ENCODE assay signal across 25 cellular contexts in the genomic region with DNA sequence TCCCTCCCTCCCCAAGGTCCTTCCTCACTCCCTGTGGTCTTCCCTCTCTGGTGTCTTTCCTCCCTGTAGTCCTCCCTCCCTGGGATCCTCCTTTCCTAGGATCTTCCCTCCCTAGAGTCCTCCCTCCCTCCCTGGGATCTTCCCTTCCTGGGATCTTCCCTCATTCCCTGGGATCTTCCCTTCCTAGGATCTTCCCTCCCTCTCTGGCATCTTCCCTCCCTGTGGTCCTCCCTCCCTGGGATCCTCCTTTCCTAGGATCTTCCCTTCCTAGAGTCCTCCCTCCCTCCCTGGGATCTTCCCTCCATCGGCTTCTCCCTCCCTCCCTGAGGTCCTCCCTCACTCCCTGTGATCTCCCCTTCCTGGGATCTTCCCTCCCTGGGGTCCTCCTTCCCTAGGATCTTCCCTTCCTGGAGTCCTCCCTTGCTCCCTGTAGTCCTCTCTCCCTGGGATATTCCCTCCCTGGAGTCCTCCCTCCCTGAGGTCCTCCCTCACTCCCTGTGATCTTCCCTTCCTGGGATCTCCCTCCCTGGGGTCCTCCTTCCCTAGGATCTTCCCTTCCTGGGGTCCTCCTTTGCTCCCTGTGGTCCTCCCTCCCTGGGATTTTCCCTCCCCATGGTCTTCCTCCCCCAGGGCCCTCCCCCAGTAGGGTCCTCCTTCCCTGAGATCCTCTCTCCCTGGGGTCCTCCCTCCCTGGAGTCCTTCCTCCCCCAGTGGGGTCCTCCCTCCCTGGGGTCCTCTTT.
"Had no signal": no experiment of that assay in that cellular context is flagged by ENCODE, and none has a peak within 500 bp of the region (broad histone marks: within the 10 kb centered on the region; RNA-seq: fewer than 3 reads in every experiment).

No MANE protein-coding gene starts in this region.

- H3K9me3 ChIP-seq: SJCRH30 had no signal

- H3K27ac ChIP-seq: brain microvascular endothelial cell, SJCRH30, SK-N-MC, WERI-Rb-1 had no signal

- H3K27me3 Mint-ChIP-seq: activated CD4-positive, alpha-beta T cell treated with anti-CD3 and anti-CD28 coated beads for 36 hours; activated CD4-positive, alpha-beta T cell treated with anti-CD3 and anti-CD28 coated beads, Interleukin-2, amount 10 ng/mL, durations not matched to agents 7 days and 5 days; activated naive CD4-positive, alpha-beta T cell treated with anti-CD3 and anti-CD28 coated beads, Interleukin-2, amount 50 U/mL, for 24 hours; activated naive CD8-positive, alpha-beta T cell treated with anti-CD3 and anti-CD28 coated beads, Interleukin-2, amount 50 U/mL, for 24 hours had no signal

- H3K27me3 ChIP-seq: brain microvascular endothelial cell, SJCRH30 had no signal

- H3K36me3 ChIP-seq: SJCRH30 had no signal

- H3K36me3 Mint-ChIP-seq: activated naive CD4-positive, alpha-beta T cell treated with anti-CD3 and anti-CD28 coated beads, Interleukin-2, amount 50 U/mL, for 24 hours had no signal

- H3K4me1 ChIP-seq: SJCRH30 had no signal

- H3K27ac Mint-ChIP-seq: activated CD4-positive, alpha-beta T cell treated with anti-CD3 and anti-CD28 coated beads for 36 hours; activated CD4-positive, alpha-beta T cell treated with anti-CD3 and anti-CD28 coated beads, Interleukin-2, amount 10 ng/mL, durations not matched to agents 7 days and 5 days; activated CD8-positive, alpha-beta T cell treated with anti-CD3 and anti-CD28 coated beads, Interleukin-2, amount 10 ng/mL, durations not matched to agents 7 days and 5 days; activated naive CD4-positive, alpha-beta T cell treated with anti-CD3 and anti-CD28 coated beads, Interleukin-2, amount 50 U/mL, for 24 hours; activated naive CD8-positive, alpha-beta T cell treated with anti-CD3 and anti-CD28 coated beads, Interleukin-2, amount 50 U/mL, for 24 hours had no signal

- H3K4me3 Mint-ChIP-seq: activated CD4-positive, alpha-beta T cell treated with anti-CD3 and anti-CD28 coated beads for 36 hours; activated CD4-positive, alpha-beta T cell treated with anti-CD3 and anti-CD28 coated beads, Interleukin-2, amount 10 ng/mL, durations not matched to agents 7 days and 5 days; activated CD8-positive, alpha-beta T cell treated with anti-CD3 and anti-CD28 coated beads, Interleukin-2, amount 10 ng/mL, durations not matched to agents 7 days and 5 days; activated naive CD4-positive, alpha-beta T cell treated with anti-CD3 and anti-CD28 coated beads, Interleukin-2, amount 50 U/mL, for 24 hours; activated naive CD8-positive, alpha-beta T cell treated with anti-CD3 and anti-CD28 coated beads, Interleukin-2, amount 50 U/mL, for 24 hours; activated T-cell treated with anti-CD3 and anti-CD28 coated beads, Interleukin-2, amount 50 U/mL, for 4 hours had no signal

- H3K9me3 Mint-ChIP-seq: activated CD4-positive, alpha-beta T cell treated with anti-CD3 and anti-CD28 coated beads, Interleukin-2, amount 10 ng/mL, durations not matched to agents 7 days and 5 days; activated naive CD4-positive, alpha-beta T cell treated with anti-CD3 and anti-CD28 coated beads, Interleukin-2, amount 50 U/mL, for 24 hours; activated naive CD8-positive, alpha-beta T cell treated with anti-CD3 and anti-CD28 coated beads, Interleukin-2, amount 50 U/mL, for 24 hours; activated T-cell treated with anti-CD3 and anti-CD28 coated beads, Interleukin-2, amount 50 U/mL, for 4 hours had no signal

- ATAC-seq: activated CD4-positive, alpha-beta T cell treated with anti-CD3 and anti-CD28 coated beads for 36 hours; activated CD4-positive, CD25-positive, alpha-beta regulatory T cell treated with anti-CD3 and anti-CD28 coated beads, Interleukin-2, amount 50 U/mL, for 24 hours; activated CD8-positive, alpha-beta T cell treated with anti-CD3 and anti-CD28 coated beads, Interleukin-2, amount 10 ng/mL, durations not matched to agents 7 days and 5 days; activated naive CD8-positive, alpha-beta T cell treated with anti-CD3 and anti-CD28 coated beads, Interleukin-2, amount 50 U/mL, for 24 hours; activated T-cell treated with anti-CD3 and anti-CD28 coated beads, Interleukin-2, amount 50 U/mL, for 4 hours had no signal

- H3K4me3 ChIP-seq: SJCRH30, SK-N-MC had no signal

- DNase-seq: activated CD4-positive, alpha-beta T cell treated with anti-CD3 and anti-CD28 coated beads for 36 hours; activated CD4-positive, alpha-beta T cell treated with anti-CD3 and anti-CD28 coated beads, Interleukin-2, amount 10 ng/mL, durations not matched to agents 7 days and 5 days; activated CD4-positive, alpha-beta T cell treated with anti-CD3 and anti-CD28 coated beads, Interleukin-2, amount 50 U/mL, for 48 hours; activated CD8-positive, alpha-beta T cell treated with anti-CD3 and anti-CD28 coated beads, Interleukin-2, amount 10 ng/mL, durations not matched to agents 7 days and 5 days; activated effector memory CD4-positive, alpha-beta T cell treated with anti-CD3 and anti-CD28 coated beads, Interleukin-2, amount 50 U/mL, for 16 hours; activated naive CD4-positive, alpha-beta T cell; activated naive CD8-positive, alpha-beta T cell treated with anti-CD3 and anti-CD28 coated beads, Interleukin-2, amount 50 U/mL, for 24 hours; activated T-cell treated with anti-CD3 and anti-CD28 coated beads, Interleukin-2, amount 50 U/mL, for 4 hours; aorta; brain microvascular endothelial cell; central memory CD4-positive, alpha-beta T cell; MV-4-11; NCI-H1092; NCI-H1436 treated with DMSO at 0.1 percent for 48 hours; NCI-H1694 treated with DMSO at 0.1 percent for 48 hours; NCI-H2029; NCI-H345; NCI-H524 treated with DMSO at 0.1 percent for 48 hours; SHP77; SJCRH30; T1000; WERI-Rb-1 had no signal

- H3K4me1 Mint-ChIP-seq: activated CD4-positive, alpha-beta T cell treated with anti-CD3 and anti-CD28 coated beads for 36 hours; activated CD4-positive, alpha-beta T cell treated with anti-CD3 and anti-CD28 coated beads, Interleukin-2, amount 10 ng/mL, durations not matched to agents 7 days and 5 days; activated naive CD4-positive, alpha-beta T cell treated with anti-CD3 and anti-CD28 coated beads, Interleukin-2, amount 50 U/mL, for 24 hours; activated naive CD8-positive, alpha-beta T cell treated with anti-CD3 and anti-CD28 coated beads, Interleukin-2, amount 50 U/mL, for 24 hours had no signal
